ENCODE assay signal across 12 cellular contexts in the genomic region with DNA sequence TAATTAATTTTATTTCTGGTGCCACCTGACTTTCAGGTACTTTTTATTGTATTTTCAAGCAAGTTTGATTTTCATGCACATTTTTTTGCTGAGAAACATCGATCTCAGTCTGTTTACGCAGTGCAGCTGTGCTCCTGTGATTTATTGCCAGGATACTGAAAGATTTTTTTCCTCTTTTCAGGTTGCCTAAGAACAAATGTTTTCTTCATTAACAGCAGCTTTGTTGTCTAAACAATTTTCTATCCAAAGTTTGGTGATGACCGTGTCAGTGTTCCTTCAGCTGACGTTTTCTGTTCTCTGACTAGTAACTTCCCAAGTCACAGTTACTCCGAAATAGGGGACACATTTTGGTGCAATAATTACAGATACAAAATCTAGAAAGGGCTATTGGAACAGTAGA.
"Had no signal": no experiment of that assay in that cellular context is flagged by ENCODE, and none has a peak within 500 bp of the region (broad histone marks: within the 10 kb centered on the region; RNA-seq: fewer than 3 reads in every experiment).

No MANE protein-coding gene starts in this region.

- H3K27me3 ChIP-seq: left lung, right atrium auricular region had no signal

- H3K27ac ChIP-seq: left lung, parathyroid adenoma had no signal

- H3K36me3 ChIP-seq: right atrium auricular region had no signal

- H3K9me3 ChIP-seq: left lung, right atrium auricular region had no signal

- H3K4me3 ChIP-seq: left lung, right atrium auricular region had no signal

- ATAC-seq: left lung had no signal

- H3K4me1 ChIP-seq: left lung, parathyroid adenoma had no signal

- DNase-seq: activated CD4-positive, alpha-beta T cell treated with anti-CD3 and anti-CD28 coated beads, Interleukin-2, amount 50 U/mL, for 1 hour; activated CD4-positive, CD25-positive, alpha-beta regulatory T cell; activated naive CD4-positive, alpha-beta T cell treated with anti-CD3 and anti-CD28 coated beads, Interleukin-2, amount 50 U/mL, for 16 hours; activated T-cell treated with anti-CD3 and anti-CD28 coated beads, Interleukin-2, amount 50 U/mL, for 1 hour; amniotic stem cell; left lung; mesendoderm; stimulated activated CD4-positive, alpha-beta T cell treated with anti-CD3 and anti-CD28 coated beads, Interleukin-12 subunit alpha, Interleukin-12 subunit beta, amount 100 ng/mL, for 4 hours; stimulated activated CD4-positive, alpha-beta T cell treated with anti-CD3 and anti-CD28 coated beads, Interleukin-2, amount 100 ng/mL, for 48 hours; stimulated activated naive CD4-positive, alpha-beta T cell treated with Interleukin-2 at 50 U/mL for 16 hours had no signal
